ENCODE assay signal across 1 cellular context in genomic region chr14:101556566-101557320, GRCh38.
TF ChIP-seq lines count a peak whose summit lies in the region.

No MANE protein-coding gene starts in this region.

TF ChIP-seq in PFSK-1, 5 proteins besides CTCF, POLR2A, EP300 and RAD21 (continued from another document):
- TF ChIP-seq, protein P1, sequence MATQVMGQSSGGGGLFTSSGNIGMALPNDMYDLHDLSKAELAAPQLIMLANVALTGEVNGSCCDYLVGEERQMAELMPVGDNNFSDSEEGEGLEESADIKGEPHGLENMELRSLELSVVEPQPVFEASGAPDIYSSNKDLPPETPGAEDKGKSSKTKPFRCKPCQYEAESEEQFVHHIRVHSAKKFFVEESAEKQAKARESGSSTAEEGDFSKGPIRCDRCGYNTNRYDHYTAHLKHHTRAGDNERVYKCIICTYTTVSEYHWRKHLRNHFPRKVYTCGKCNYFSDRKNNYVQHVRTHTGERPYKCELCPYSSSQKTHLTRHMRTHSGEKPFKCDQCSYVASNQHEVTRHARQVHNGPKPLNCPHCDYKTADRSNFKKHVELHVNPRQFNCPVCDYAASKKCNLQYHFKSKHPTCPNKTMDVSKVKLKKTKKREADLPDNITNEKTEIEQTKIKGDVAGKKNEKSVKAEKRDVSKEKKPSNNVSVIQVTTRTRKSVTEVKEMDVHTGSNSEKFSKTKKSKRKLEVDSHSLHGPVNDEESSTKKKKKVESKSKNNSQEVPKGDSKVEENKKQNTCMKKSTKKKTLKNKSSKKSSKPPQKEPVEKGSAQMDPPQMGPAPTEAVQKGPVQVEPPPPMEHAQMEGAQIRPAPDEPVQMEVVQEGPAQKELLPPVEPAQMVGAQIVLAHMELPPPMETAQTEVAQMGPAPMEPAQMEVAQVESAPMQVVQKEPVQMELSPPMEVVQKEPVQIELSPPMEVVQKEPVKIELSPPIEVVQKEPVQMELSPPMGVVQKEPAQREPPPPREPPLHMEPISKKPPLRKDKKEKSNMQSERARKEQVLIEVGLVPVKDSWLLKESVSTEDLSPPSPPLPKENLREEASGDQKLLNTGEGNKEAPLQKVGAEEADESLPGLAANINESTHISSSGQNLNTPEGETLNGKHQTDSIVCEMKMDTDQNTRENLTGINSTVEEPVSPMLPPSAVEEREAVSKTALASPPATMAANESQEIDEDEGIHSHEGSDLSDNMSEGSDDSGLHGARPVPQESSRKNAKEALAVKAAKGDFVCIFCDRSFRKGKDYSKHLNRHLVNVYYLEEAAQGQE (IDR thresholded peaks at IDR 0.05; ENCODE audit: insufficient read depth in 1 of 2, low read depth in 2 of 2, low read length in 2 of 2) = no peak
